8 cellular contexts compared by ENCODE assay signal in genomic region chr1:144523661-144524407, GRCh38.
A peak's percentile ranks its signal among the peaks of the same experiment; 100 is the strongest.
DNase-seq lines count a peak whose midpoint lies in the region; ATAC-seq and TF ChIP-seq lines count a peak whose summit lies in the region.
"Not testable (repeated sequence)": the region's sequence is repeated elsewhere in the genome, so short reads cannot be mapped to it uniquely, and the experiment has no call there.

No MANE protein-coding gene starts in this region.

- H3K27me3 Mint-ChIP-seq in CD4-positive, alpha-beta T cell; endothelial cell (ENCODE audit: unreplicated experiment): not testable (repeated sequence)

- H3K9me3 Mint-ChIP-seq in CD4-positive, alpha-beta T cell; endothelial cell (ENCODE audit: unreplicated experiment): not testable (repeated sequence)

- TF ChIP-seq CTCF in CD4-positive, alpha-beta T cell (IDR thresholded peaks at IDR 0.05); endothelial cell (IDR thresholded peaks at IDR 0.05; ENCODE audit: unreplicated experiment): not testable (repeated sequence)

- H3K4me1 Mint-ChIP-seq in CD4-positive, alpha-beta T cell (ENCODE audit: low read depth): peaks cover 14% of the 10 kb centered on the region
- H3K4me1 Mint-ChIP-seq in endothelial cell (ENCODE audit: unreplicated experiment): not testable (repeated sequence)

- peak overlapping the region; percentile 46 for H3K27ac ChIP-seq in CD4-positive, alpha-beta T cell (ENCODE audit: low read depth, low read length)

- intact Hi-C loops in CD4-positive, alpha-beta T cell (cut with DNase I, micrococcal nuclease): not testable (repeated sequence)

- POLR2A ChIA-PET in CD4-positive, alpha-beta T cell (lab: Charles Lee): interaction anchor here (1.1 to 1.2 kb wide), 2 partner anchors 28 to 111 kb away, joined by 3 to 4 read pairs; no protein-coding TSS in a partner anchor

- ATAC-seq in CD4-positive, alpha-beta T cell (ENCODE audit: poor library complexity): peak; percentile 88
- ATAC-seq in GM19463 (IDR thresholded peaks at IDR 0.05; ENCODE audit: unreplicated experiment): peak; percentile 84
- ATAC-seq in HG03342 (IDR thresholded peaks at IDR 0.05; ENCODE audit: unreplicated experiment): peak; percentile 77

- not testable (repeated sequence) for H3K36me3 Mint-ChIP-seq in CD4-positive, alpha-beta T cell (ENCODE audit: low read depth); endothelial cell (ENCODE audit: low read depth, unreplicated experiment)

- H3K9me3 ChIP-seq in CD4-positive, alpha-beta T cell (ENCODE audit: control insufficient read depth, low read length): not testable (repeated sequence)

- peak overlapping the region; percentile 99 for H3K27ac Mint-ChIP-seq in CD4-positive, alpha-beta T cell
- H3K27ac Mint-ChIP-seq in endothelial cell (ENCODE audit: unreplicated experiment): peak overlapping the region; percentile 92

- H3K27me3 ChIP-seq in CD4-positive, alpha-beta T cell (ENCODE audit: control insufficient read depth, insufficient read depth, low read length): not testable (repeated sequence)

- peak overlapping the region; percentile 87 for H3K4me3 Mint-ChIP-seq in CD4-positive, alpha-beta T cell
- peak overlapping the region; percentile 84 for H3K4me3 Mint-ChIP-seq in endothelial cell (ENCODE audit: unreplicated experiment)

- peak in 9 of 10 experiments; percentile 29 to 67 (median 55) for DNase-seq in CD4-positive, alpha-beta T cell
- DNase-seq in RPMI7951 (ENCODE audit: low read depth) (peak; percentile 63), endothelial cell (ENCODE audit: low spot score) (peak; percentile 32), left kidney (ENCODE audit: low read depth, low spot score) (peak; percentile 91)
- peak; percentile 30 to 34 for DNase-seq in activated T-helper 1 cell treated with anti-CD3 and anti-CD28 coated beads, Interleukin-2, amount 50 U/mL, for 16 hours (ENCODE audit: low read depth in 1 of 2, low spot score in 1 of 2)
- peak; percentile 28 to 32 for DNase-seq in stimulated activated CD4-positive, alpha-beta T cell treated with anti-CD3 and anti-CD28 coated beads, Interleukin-1b, Interleukin-23, amount 100 ng/mL, for 1 hour (ENCODE audit: low read depth in 2 of 2)

- CTCF ChIA-PET in CD4-positive, alpha-beta T cell (lab: Charles Lee): not testable (repeated sequence)

Comparison
In these comparisons a context has a peak if more than half of its experiments do, and no peak if none do; other contexts are left out.
1. Peak in every context shown above with its lines: DNase-seq, ATAC-seq and H3K27ac ChIP-seq.
2. DNase-seq: peak in every context shown above with its lines; median percentile 91 in left kidney; 63 in RPMI7951; 55 in CD4-positive, alpha-beta T cell; 32 in activated T-helper 1 cell treated with anti-CD3 and anti-CD28 coated beads, Interleukin-2, amount 50 U/mL, for 16 hours; 32 in endothelial cell; 30 in stimulated activated CD4-positive, alpha-beta T cell treated with anti-CD3 and anti-CD28 coated beads, Interleukin-1b, Interleukin-23, amount 100 ng/mL, for 1 hour.